In genomic region chr15:74870496-74871213, GRCh38 we compare ENCODE assay signal across 1 cellular context.
TF ChIP-seq lines count a peak whose summit lies in the region.

No MANE protein-coding gene starts in this region.

TF ChIP-seq in IMR-90, 13 proteins besides CTCF, POLR2A, EP300 and RAD21:
- TF ChIP-seq BHLHE40 (IDR thresholded peaks at IDR 0.05; ENCODE audit: low read depth, low read length) (no peak), RCOR1 (IDR thresholded peaks at IDR 0.05; ENCODE audit: insufficient replicate concordance, low read length) (no peak), MAFK (IDR thresholded peaks at IDR 0.05; ENCODE audit: low read depth, low read length) (peak; percentile 32; the same call in 1 of the 2 replicates)
